Comparison of ENCODE assay signal across 28 cellular contexts in the genomic region with DNA sequence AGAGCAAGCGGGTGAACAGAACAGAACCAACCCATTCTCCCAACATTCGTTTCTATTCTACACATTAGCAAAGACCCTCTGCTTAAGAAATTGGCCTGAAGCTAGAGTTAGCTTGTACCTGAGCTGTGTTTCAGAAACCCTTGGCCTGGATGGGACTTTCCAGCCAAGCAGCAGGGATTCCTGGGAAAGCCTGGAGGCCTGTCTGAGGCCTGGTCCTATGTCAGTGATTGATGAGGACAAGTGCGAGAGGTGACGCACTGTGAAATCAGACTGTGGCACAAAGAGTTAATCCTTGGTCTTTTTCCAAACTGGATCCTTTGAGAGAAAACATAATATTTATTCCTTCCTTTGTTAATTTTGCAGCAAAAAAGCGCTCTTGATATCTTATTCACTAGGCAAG.
DNase-seq lines count a peak whose midpoint lies in the region; ATAC-seq and TF ChIP-seq lines count a peak whose summit lies in the region.
"Had no signal": no experiment of that assay in that cellular context is flagged by ENCODE, and none has a peak within 500 bp of the region (broad histone marks: within the 10 kb centered on the region; RNA-seq: fewer than 3 reads in every experiment).

No MANE protein-coding gene starts in this region.

- H3K79me2 ChIP-seq in trophoblast cell (ENCODE audit: control insufficient read depth, insufficient read depth, low read length, poor library complexity), result no peaks in the 10 kb centered on the region

- H3K4me3 ChIP-seq in SK-N-MC (peak overlapping the region; percentile 47), trophoblast cell (ENCODE audit: low read depth, low read length) (no peak overlapping the region)
- H3K4me3 ChIP-seq: gastroesophageal sphincter, Peyer's patch, prostate gland, transverse colon had no signal

- H3K36me3 ChIP-seq in SK-N-MC (ENCODE audit: insufficient read depth, low read length), result no peaks in the 10 kb centered on the region
- no peaks in the 10 kb centered on the region for H3K36me3 ChIP-seq in trophoblast cell (ENCODE audit: control insufficient read depth in 1 of 2, insufficient read depth in 2 of 2, low read length in 2 of 2)
- H3K36me3 ChIP-seq: gastroesophageal sphincter, Peyer's patch, prostate gland, transverse colon had no signal

- no peak overlapping the region for H2BK120ac ChIP-seq in trophoblast cell (ENCODE audit: insufficient read depth, low read length, poor library complexity)

- no peak overlapping the region for H4K12ac ChIP-seq in trophoblast cell (ENCODE audit: low read depth, low read length)

- no peak overlapping the region for H2BK5ac ChIP-seq in trophoblast cell (ENCODE audit: low read depth, low read length, poor library complexity)

- H3K4me1 ChIP-seq in trophoblast cell (ENCODE audit: control insufficient read depth in 1 of 2, insufficient read depth in 2 of 2, low read length in 2 of 2), result peaks cover 2 to 3% of the 10 kb centered on the region in 2 experiments
- H3K4me1 ChIP-seq: Peyer's patch, prostate gland, transverse colon had no signal

- WGBS in trophoblast cell (ENCODE audit: extremely low coverage, insufficient coverage, insufficient read length), result no CpG with 5 or more reads among the region's 5 CpGs

- no peak overlapping the region for H2AK5ac ChIP-seq in trophoblast cell (ENCODE audit: low read length)

- no peak for DNase-seq in HEK293T (ENCODE audit: extremely low spot score)
- no peak for DNase-seq in SK-N-MC (ENCODE audit: low read depth, low spot score)
- DNase-seq in islet precursor cell, result peak; percentile 65
- DNase-seq in trophoblast cell, result no peak
- DNase-seq in NCI-H1930 (lab: John Stamatoyannopoulos, UW), result no peak
- DNase-seq in NCI-H510A treated with DMSO at 0.1 percent for 48 hours (lab: John Stamatoyannopoulos, UW), result no peak
- DNase-seq: activated CD8-positive, alpha-beta T cell treated with anti-CD3 and anti-CD28 coated beads for 36 hours; activated naive CD4-positive, alpha-beta T cell treated with Interleukin-2 at 50 U/mL for 16 hours; activated T-cell treated with anti-CD3 and anti-CD28 coated beads, Interleukin-2, amount 50 U/mL, for 1 hour; amniotic stem cell; CD8-positive, alpha-beta T cell; effector CD4-positive, alpha-beta T cell; naive thymus-derived CD8-positive, alpha-beta T cell; NCI-H1436 treated with DMSO at 0.1 percent for 48 hours; Peyer's patch; SK-N-SH; small intestine; stimulated activated CD4-positive, alpha-beta T cell treated with anti-CD3 and anti-CD28 coated beads, Interleukin-2, amount 100 ng/mL, for 48 hours; transverse colon had no signal

- H4K8ac ChIP-seq in trophoblast cell (ENCODE audit: low read depth, low read length), result no peak overlapping the region

- POLR2A ChIA-PET in HEK293T (lab: Yijun Ruan, JAX), result no interaction called here

- H2BK12ac ChIP-seq in trophoblast cell (ENCODE audit: low read length), result no peak overlapping the region

- H3K79me1 ChIP-seq in trophoblast cell (ENCODE audit: low read length), result no peaks in the 10 kb centered on the region

- H3K4me1 Mint-ChIP-seq in stimulated activated memory B cell treated with anti-CD40 and anti-IgM and Interleukin-4, amounts not matched to agents 10 μg/mL and 1 μg/mL and 100 μg/mL, for 72 hours, result no peaks in the 10 kb centered on the region
- H3K4me1 Mint-ChIP-seq: memory B cell; naive thymus-derived CD8-positive, alpha-beta T cell had no signal

- H3K27me3 Mint-ChIP-seq in stimulated activated memory B cell treated with anti-CD40 and anti-IgM and Interleukin-4, amounts not matched to agents 10 μg/mL and 1 μg/mL and 100 μg/mL, for 72 hours, result peaks cover 6% of the 10 kb centered on the region
- H3K27me3 Mint-ChIP-seq: memory B cell had no signal

- no peak for ATAC-seq in stimulated activated memory B cell treated with anti-CD40 and anti-IgM and Interleukin-4, amounts not matched to agents 10 μg/mL and 1 μg/mL and 100 μg/mL, for 72 hours
- no peak for ATAC-seq in HG03354 (IDR thresholded peaks at IDR 0.05; ENCODE audit: poor library complexity, severe bottlenecking, unreplicated experiment)
- ATAC-seq: activated CD4-positive, CD25-positive, alpha-beta regulatory T cell treated with anti-CD3 and anti-CD28 coated beads, Interleukin-2, amount 50 U/mL, for 24 hours; activated CD8-positive, alpha-beta T cell treated with anti-CD3 and anti-CD28 coated beads for 36 hours; CD8-positive, alpha-beta T cell; gastroesophageal sphincter; HCT116; naive thymus-derived CD8-positive, alpha-beta T cell had no signal

- CTCF ChIA-PET in HEK293T (lab: Yijun Ruan, JAX), result no interaction called here

- H3K4me2 ChIP-seq in trophoblast cell (ENCODE audit: low read length), result no peak overlapping the region
- H3K4me2 ChIP-seq: SK-N-SH had no signal

- H3K27ac ChIP-seq in SK-N-MC (peak overlapping the region; percentile 88), trophoblast cell (ENCODE audit: low read depth, low read length) (no peak overlapping the region)
- H3K27ac ChIP-seq: gastroesophageal sphincter, Peyer's patch, prostate gland, transverse colon had no signal

- no peak overlapping the region for H3K23ac ChIP-seq in trophoblast cell (ENCODE audit: low read length)

- no peak overlapping the region for H3K4ac ChIP-seq in trophoblast cell (ENCODE audit: low read depth, low read length)

- H3K18ac ChIP-seq in trophoblast cell (ENCODE audit: low read length), result no peak overlapping the region

- H3K9ac ChIP-seq in SK-N-MC (ENCODE audit: insufficient read length) (no peak overlapping the region), trophoblast cell (ENCODE audit: low read length) (no peak overlapping the region)
- H3K9ac ChIP-seq: SK-N-SH had no signal

- H3K9me3 ChIP-seq in SK-N-MC (ENCODE audit: low read depth, low read length), result no peaks in the 10 kb centered on the region
- no peaks in the 10 kb centered on the region for H3K9me3 ChIP-seq in trophoblast cell (ENCODE audit: insufficient read depth, low read depth, low read length)
- H3K9me3 ChIP-seq: gastroesophageal sphincter, prostate gland, SK-N-SH, transverse colon had no signal

- no peak overlapping the region for H4K91ac ChIP-seq in trophoblast cell (ENCODE audit: low read depth, low read length)

- H3K27me3 ChIP-seq in trophoblast cell (ENCODE audit: insufficient read depth, low read length), result no peaks in the 10 kb centered on the region
- H3K27me3 ChIP-seq: gastroesophageal sphincter, Peyer's patch, transverse colon had no signal

- H3K36me3 Mint-ChIP-seq in stimulated activated memory B cell treated with anti-CD40 and anti-IgM and Interleukin-4, amounts not matched to agents 10 μg/mL and 1 μg/mL and 100 μg/mL, for 72 hours, result no peaks in the 10 kb centered on the region
- H3K36me3 Mint-ChIP-seq: CD8-positive, alpha-beta T cell; memory B cell had no signal

- H3K9me3 Mint-ChIP-seq in stimulated activated memory B cell treated with anti-CD40 and anti-IgM and Interleukin-4, amounts not matched to agents 10 μg/mL and 1 μg/mL and 100 μg/mL, for 72 hours, result peaks cover 4% of the 10 kb centered on the region
- H3K9me3 Mint-ChIP-seq: CD8-positive, alpha-beta T cell; memory B cell; T-helper 2 cell treated with Interferon-gamma antibody and Interleukin-4, amounts not matched to agents 5 μg/mL and 100 μg/mL, for 36 hours had no signal

- H2AFZ ChIP-seq in trophoblast cell (ENCODE audit: insufficient read depth, low read length, poor library complexity), result peak overlapping the region; percentile 32

- no peak overlapping the region for H3K14ac ChIP-seq in trophoblast cell (ENCODE audit: low read length)

- H3K27ac Mint-ChIP-seq in stimulated activated memory B cell treated with anti-CD40 and anti-IgM and Interleukin-4, amounts not matched to agents 10 μg/mL and 1 μg/mL and 100 μg/mL, for 72 hours, result no peak overlapping the region
- H3K27ac Mint-ChIP-seq: activated CD8-positive, alpha-beta T cell treated with anti-CD3 and anti-CD28 coated beads for 36 hours; CD8-positive, alpha-beta T cell; memory B cell; naive thymus-derived CD8-positive, alpha-beta T cell; stimulated activated naive CD8-positive, alpha-beta T cell treated with anti-CD3 and anti-CD28 coated beads, Interleukin-15, Interleukin-2, amounts not matched to agents 100 ng/mL and 50 ng/mL, for 24 hours; T-helper 2 cell treated with Interferon-gamma antibody and Interleukin-4, amounts not matched to agents 5 μg/mL and 100 μg/mL, for 36 hours had no signal

- no peak overlapping the region for H3K4me3 Mint-ChIP-seq in stimulated activated memory B cell treated with anti-CD40 and anti-IgM and Interleukin-4, amounts not matched to agents 10 μg/mL and 1 μg/mL and 100 μg/mL, for 72 hours
- H3K4me3 Mint-ChIP-seq: activated CD8-positive, alpha-beta T cell treated with anti-CD3 and anti-CD28 coated beads for 36 hours; CD8-positive, alpha-beta T cell; memory B cell; naive thymus-derived CD8-positive, alpha-beta T cell; stimulated activated naive CD8-positive, alpha-beta T cell treated with anti-CD3 and anti-CD28 coated beads, Interleukin-15, Interleukin-2, amounts not matched to agents 100 ng/mL and 50 ng/mL, for 24 hours; T-helper 2 cell treated with Interferon-gamma antibody and Interleukin-4, amounts not matched to agents 5 μg/mL and 100 μg/mL, for 36 hours had no signal

TF ChIP-seq in HEK293T, 16 proteins besides CTCF, POLR2A, EP300 and RAD21:
- TF ChIP-seq ZNF384 (IDR thresholded peaks at IDR 0.05), result no peak
- TF ChIP-seq, protein P1, sequence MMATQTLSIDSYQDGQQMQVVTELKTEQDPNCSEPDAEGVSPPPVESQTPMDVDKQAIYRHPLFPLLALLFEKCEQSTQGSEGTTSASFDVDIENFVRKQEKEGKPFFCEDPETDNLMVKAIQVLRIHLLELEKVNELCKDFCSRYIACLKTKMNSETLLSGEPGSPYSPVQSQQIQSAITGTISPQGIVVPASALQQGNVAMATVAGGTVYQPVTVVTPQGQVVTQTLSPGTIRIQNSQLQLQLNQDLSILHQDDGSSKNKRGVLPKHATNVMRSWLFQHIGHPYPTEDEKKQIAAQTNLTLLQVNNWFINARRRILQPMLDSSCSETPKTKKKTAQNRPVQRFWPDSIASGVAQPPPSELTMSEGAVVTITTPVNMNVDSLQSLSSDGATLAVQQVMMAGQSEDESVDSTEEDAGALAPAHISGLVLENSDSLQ (IDR thresholded peaks at IDR 0.05), result peak; percentile 42; the same call in 1 of the 2 replicates
TF ChIP-seq in HEK293T: peak in this region for 1.
